Comparison of ENCODE assay signal across 1 cellular context in the genomic region with DNA sequence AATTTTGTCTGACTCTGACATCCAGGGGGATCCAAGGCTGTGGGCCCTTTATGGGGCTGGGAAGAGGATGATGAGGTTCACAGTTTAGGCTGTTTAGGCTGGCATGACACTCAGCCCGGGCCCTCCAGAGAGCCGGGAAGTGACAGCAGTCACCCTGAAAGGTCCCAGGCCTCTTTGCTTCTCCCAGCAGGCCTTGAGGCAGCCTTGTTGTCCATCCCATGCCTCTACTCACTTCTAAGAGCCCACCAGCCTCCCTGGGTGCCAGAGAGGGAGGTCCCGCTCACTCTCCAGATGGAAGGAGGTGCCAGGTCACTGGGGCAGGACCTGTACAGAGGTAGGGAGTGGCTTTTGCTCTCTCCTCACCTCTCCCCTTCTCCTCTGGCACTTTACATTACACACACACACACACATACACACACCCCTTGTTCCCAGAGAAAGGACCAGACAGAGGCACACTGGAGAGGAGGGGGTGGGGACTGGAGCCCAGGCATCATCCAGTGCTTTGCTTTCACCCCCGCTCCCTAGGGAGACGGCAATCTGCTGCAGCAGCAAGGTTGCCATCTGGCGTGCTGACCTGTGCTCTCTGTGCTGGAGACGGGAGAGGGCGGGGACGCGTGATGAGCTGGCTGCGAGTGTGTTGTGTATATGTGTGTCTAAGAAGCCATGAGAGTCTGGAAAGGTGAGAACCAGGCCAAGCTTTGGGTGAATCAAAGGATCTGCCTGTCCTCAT.
TF ChIP-seq lines count a peak whose summit lies in the region.

No MANE protein-coding gene starts in this region.

TF ChIP-seq in IMR-90, 13 proteins besides CTCF, POLR2A, EP300 and RAD21:
- TF ChIP-seq, protein P1, sequence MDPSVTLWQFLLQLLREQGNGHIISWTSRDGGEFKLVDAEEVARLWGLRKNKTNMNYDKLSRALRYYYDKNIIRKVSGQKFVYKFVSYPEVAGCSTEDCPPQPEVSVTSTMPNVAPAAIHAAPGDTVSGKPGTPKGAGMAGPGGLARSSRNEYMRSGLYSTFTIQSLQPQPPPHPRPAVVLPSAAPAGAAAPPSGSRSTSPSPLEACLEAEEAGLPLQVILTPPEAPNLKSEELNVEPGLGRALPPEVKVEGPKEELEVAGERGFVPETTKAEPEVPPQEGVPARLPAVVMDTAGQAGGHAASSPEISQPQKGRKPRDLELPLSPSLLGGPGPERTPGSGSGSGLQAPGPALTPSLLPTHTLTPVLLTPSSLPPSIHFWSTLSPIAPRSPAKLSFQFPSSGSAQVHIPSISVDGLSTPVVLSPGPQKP (IDR thresholded peaks at IDR 0.05; ENCODE audit: borderline replicate concordance, low read depth, low read length): no peak
- TF ChIP-seq, protein P2, sequence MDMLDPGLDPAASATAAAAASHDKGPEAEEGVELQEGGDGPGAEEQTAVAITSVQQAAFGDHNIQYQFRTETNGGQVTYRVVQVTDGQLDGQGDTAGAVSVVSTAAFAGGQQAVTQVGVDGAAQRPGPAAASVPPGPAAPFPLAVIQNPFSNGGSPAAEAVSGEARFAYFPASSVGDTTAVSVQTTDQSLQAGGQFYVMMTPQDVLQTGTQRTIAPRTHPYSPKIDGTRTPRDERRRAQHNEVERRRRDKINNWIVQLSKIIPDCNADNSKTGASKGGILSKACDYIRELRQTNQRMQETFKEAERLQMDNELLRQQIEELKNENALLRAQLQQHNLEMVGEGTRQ (IDR thresholded peaks at IDR 0.05; ENCODE audit: low read depth, low read length): no peak
- TF ChIP-seq RCOR1 (IDR thresholded peaks at IDR 0.05; ENCODE audit: insufficient replicate concordance, low read length): no peak
